Comparison of ENCODE assay signal across 1 cellular context in the genomic region with DNA sequence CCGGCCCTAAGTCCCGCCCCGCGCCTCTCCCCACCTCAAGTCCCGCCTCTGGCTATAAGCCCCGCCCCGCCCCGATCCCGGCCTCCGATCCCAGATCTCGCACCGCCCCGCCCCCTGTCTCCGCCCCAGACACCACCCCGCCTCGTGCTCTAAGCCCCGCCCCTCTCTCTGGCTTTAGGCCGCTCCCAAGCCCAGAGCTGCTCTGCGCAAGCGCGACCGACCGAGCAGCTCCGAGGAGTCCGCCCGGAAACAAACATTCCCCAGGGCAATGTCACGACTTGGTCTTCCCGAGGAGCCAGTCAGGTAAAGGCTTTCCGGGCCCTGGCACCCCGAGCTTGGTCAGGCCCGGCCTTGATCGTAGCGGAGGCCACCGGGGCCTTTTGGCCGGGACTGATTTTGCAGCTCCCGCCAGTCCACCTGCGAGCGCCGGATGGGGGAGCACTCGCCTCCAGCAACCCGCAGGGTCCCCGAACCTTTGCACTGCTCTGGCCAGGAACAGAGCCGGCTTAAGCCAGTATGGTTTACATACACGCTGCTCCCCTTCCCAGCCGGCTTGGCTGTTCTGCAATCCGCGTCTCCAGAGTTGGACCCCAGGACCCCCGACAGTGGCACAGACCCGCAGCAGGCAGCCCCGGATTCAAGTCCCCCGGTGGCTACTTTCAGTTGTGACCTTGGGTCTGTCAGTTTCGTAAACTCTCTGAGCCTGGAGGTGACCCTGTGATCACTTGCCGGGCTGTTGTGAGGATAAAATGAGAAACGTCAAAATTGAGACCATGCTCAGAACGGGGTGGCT.
TF ChIP-seq lines count a peak whose summit lies in the region.

Gene NUDT7 (plus strand): TSS at position 200 of the 793 bp plus-strand sequence. CDS start 69 bp downstream, at position 269.

TF ChIP-seq in HepG2, 621 proteins besides CTCF, POLR2A, EP300 and RAD21 (continued from another document and continues in another):
- TF ChIP-seq, protein P1, sequence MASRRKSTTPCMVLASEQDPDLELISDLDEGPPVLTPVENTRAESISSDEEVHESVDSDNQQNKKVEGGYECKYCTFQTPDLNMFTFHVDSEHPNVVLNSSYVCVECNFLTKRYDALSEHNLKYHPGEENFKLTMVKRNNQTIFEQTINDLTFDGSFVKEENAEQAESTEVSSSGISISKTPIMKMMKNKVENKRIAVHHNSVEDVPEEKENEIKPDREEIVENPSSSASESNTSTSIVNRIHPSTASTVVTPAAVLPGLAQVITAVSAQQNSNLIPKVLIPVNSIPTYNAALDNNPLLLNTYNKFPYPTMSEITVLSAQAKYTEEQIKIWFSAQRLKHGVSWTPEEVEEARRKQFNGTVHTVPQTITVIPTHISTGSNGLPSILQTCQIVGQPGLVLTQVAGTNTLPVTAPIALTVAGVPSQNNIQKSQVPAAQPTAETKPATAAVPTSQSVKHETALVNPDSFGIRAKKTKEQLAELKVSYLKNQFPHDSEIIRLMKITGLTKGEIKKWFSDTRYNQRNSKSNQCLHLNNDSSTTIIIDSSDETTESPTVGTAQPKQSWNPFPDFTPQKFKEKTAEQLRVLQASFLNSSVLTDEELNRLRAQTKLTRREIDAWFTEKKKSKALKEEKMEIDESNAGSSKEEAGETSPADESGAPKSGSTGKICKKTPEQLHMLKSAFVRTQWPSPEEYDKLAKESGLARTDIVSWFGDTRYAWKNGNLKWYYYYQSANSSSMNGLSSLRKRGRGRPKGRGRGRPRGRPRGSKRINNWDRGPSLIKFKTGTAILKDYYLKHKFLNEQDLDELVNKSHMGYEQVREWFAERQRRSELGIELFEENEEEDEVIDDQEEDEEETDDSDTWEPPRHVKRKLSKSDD (CRISPR knock-in tag; IDR thresholded peaks at IDR 0.05; ENCODE audit: low read depth): peak; percentile 45; the same call in 1 of the 2 replicates
- TF ChIP-seq GATA4 (IDR thresholded peaks at IDR 0.05; ENCODE audit: borderline replicate concordance, low read depth) (peak; percentile 44; the same call in 1 of the 2 replicates), NR2F1 (CRISPR knock-in tag; IDR thresholded peaks at IDR 0.05) (0 out of 4 replicates have a peak, but pooled peaks of 1 of the 2 experiments have one; percentile 7), HIC2 (CRISPR knock-in tag; IDR thresholded peaks at IDR 0.05; ENCODE audit: low read depth) (peak; percentile 64; the same call in 1 of the 2 replicates), ZNF263 (CRISPR knock-in tag; IDR thresholded peaks at IDR 0.05) (peak; percentile 95), KMT2A (CRISPR knock-in tag; IDR thresholded peaks at IDR 0.05) (0 out of 2 replicates have a peak, but pooled peaks have one; percentile 21), E2F5 (CRISPR knock-in tag; conservative IDR thresholded peaks at IDR 0.05) (no peak; the same call in 1 of the 2 replicates), HES4 (CRISPR knock-in tag; IDR thresholded peaks at IDR 0.05; ENCODE audit: borderline replicate concordance) (peak; percentile 82; the same call in 1 of the 2 replicates), NR2F2 (IDR thresholded peaks at IDR 0.05; ENCODE audit: borderline replicate concordance, low read depth) (0 out of 2 replicates have a peak, but pooled peaks have one; percentile 44), ZKSCAN8 (CRISPR knock-in tag; IDR thresholded peaks at IDR 0.05; ENCODE audit: borderline replicate concordance) (peak; percentile 32; the same call in 1 of the 2 replicates), GZF1 (CRISPR knock-in tag; IDR thresholded peaks at IDR 0.05) (peak; percentile 74; the same call in 1 of the 2 replicates), NFE2 (CRISPR knock-in tag; IDR thresholded peaks at IDR 0.05) (no peak), ZBTB7B (CRISPR knock-in tag; IDR thresholded peaks at IDR 0.05) (peak; percentile 90), SNAI1 (CRISPR knock-in tag; IDR thresholded peaks at IDR 0.05; ENCODE audit: borderline replicate concordance) (peak; percentile 43; the same call in 1 of the 2 replicates), BORCS8-MEF2B (CRISPR knock-in tag; IDR thresholded peaks at IDR 0.05) (peak; percentile 79; the same call in 1 of the 2 replicates), KDM1A (CRISPR knock-in tag; IDR thresholded peaks at IDR 0.05) (peak; percentile 34; the same call in 1 of the 2 replicates), SMC3 (IDR thresholded peaks at IDR 0.05; ENCODE audit: low read length) (peak; percentile 1; the same call in 1 of the 2 replicates), ZFP36L1 (CRISPR knock-in tag; IDR thresholded peaks at IDR 0.05) (0 out of 2 replicates have a peak, but pooled peaks have one; percentile 47), FOXA3 (CRISPR knock-in tag; IDR thresholded peaks at IDR 0.05) (peak; percentile 30; the same call in 1 of the 2 replicates), MYPOP (CRISPR knock-in tag; IDR thresholded peaks at IDR 0.05) (no peak; the same call in 1 of the 2 replicates), ZGPAT (CRISPR knock-in tag; IDR thresholded peaks at IDR 0.05) (peak; percentile 91), HNRNPL (IDR thresholded peaks at IDR 0.05; ENCODE audit: low read depth, low read length) (0 out of 2 replicates have a peak, but pooled peaks have one; percentile 22), FLYWCH1 (CRISPR knock-in tag; IDR thresholded peaks at IDR 0.05) (no peak), YEATS4 (CRISPR knock-in tag; IDR thresholded peaks at IDR 0.05; ENCODE audit: borderline replicate concordance) (peak; percentile 88), MEIS1 (CRISPR knock-in tag; IDR thresholded peaks at IDR 0.05; ENCODE audit: borderline replicate concordance) (peak; percentile 84; the same call in 1 of the 2 replicates), MED1 (CRISPR knock-in tag; IDR thresholded peaks at IDR 0.05) (peak; percentile 53), ISX (CRISPR knock-in tag; conservative IDR thresholded peaks at IDR 0.05) (no peak)
- TF ChIP-seq, protein P2, sequence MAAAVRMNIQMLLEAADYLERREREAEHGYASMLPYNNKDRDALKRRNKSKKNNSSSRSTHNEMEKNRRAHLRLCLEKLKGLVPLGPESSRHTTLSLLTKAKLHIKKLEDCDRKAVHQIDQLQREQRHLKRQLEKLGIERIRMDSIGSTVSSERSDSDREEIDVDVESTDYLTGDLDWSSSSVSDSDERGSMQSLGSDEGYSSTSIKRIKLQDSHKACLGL (CRISPR knock-in tag; IDR thresholded peaks at IDR 0.05): peak; percentile 62
- TF ChIP-seq, protein P3, sequence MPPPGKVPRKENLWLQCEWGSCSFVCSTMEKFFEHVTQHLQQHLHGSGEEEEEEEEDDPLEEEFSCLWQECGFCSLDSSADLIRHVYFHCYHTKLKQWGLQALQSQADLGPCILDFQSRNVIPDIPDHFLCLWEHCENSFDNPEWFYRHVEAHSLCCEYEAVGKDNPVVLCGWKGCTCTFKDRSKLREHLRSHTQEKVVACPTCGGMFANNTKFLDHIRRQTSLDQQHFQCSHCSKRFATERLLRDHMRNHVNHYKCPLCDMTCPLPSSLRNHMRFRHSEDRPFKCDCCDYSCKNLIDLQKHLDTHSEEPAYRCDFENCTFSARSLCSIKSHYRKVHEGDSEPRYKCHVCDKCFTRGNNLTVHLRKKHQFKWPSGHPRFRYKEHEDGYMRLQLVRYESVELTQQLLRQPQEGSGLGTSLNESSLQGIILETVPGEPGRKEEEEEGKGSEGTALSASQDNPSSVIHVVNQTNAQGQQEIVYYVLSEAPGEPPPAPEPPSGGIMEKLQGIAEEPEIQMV (CRISPR knock-in tag; IDR thresholded peaks at IDR 0.05; ENCODE audit: low read depth): peak; percentile 82; the same call in 1 of the 2 replicates
- TF ChIP-seq, protein P4, sequence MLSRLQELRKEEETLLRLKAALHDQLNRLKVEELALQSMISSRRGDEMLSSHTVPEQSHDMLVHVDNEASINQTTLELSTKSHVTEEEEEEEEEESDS (CRISPR knock-in tag; IDR thresholded peaks at IDR 0.05; ENCODE audit: borderline replicate concordance): no peak
- TF ChIP-seq, protein P5, sequence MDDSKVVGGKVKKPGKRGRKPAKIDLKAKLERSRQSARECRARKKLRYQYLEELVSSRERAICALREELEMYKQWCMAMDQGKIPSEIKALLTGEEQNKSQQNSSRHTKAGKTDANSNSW (CRISPR knock-in tag; IDR thresholded peaks at IDR 0.05; ENCODE audit: borderline replicate concordance): no peak
- TF ChIP-seq, protein P6, sequence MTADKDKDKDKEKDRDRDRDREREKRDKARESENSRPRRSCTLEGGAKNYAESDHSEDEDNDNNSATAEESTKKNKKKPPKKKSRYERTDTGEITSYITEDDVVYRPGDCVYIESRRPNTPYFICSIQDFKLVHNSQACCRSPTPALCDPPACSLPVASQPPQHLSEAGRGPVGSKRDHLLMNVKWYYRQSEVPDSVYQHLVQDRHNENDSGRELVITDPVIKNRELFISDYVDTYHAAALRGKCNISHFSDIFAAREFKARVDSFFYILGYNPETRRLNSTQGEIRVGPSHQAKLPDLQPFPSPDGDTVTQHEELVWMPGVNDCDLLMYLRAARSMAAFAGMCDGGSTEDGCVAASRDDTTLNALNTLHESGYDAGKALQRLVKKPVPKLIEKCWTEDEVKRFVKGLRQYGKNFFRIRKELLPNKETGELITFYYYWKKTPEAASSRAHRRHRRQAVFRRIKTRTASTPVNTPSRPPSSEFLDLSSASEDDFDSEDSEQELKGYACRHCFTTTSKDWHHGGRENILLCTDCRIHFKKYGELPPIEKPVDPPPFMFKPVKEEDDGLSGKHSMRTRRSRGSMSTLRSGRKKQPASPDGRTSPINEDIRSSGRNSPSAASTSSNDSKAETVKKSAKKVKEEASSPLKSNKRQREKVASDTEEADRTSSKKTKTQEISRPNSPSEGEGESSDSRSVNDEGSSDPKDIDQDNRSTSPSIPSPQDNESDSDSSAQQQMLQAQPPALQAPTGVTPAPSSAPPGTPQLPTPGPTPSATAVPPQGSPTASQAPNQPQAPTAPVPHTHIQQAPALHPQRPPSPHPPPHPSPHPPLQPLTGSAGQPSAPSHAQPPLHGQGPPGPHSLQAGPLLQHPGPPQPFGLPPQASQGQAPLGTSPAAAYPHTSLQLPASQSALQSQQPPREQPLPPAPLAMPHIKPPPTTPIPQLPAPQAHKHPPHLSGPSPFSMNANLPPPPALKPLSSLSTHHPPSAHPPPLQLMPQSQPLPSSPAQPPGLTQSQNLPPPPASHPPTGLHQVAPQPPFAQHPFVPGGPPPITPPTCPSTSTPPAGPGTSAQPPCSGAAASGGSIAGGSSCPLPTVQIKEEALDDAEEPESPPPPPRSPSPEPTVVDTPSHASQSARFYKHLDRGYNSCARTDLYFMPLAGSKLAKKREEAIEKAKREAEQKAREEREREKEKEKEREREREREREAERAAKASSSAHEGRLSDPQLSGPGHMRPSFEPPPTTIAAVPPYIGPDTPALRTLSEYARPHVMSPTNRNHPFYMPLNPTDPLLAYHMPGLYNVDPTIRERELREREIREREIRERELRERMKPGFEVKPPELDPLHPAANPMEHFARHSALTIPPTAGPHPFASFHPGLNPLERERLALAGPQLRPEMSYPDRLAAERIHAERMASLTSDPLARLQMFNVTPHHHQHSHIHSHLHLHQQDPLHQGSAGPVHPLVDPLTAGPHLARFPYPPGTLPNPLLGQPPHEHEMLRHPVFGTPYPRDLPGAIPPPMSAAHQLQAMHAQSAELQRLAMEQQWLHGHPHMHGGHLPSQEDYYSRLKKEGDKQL (CRISPR knock-in tag; IDR thresholded peaks at IDR 0.05; ENCODE audit: low read depth): no peak
